In the genomic region with DNA sequence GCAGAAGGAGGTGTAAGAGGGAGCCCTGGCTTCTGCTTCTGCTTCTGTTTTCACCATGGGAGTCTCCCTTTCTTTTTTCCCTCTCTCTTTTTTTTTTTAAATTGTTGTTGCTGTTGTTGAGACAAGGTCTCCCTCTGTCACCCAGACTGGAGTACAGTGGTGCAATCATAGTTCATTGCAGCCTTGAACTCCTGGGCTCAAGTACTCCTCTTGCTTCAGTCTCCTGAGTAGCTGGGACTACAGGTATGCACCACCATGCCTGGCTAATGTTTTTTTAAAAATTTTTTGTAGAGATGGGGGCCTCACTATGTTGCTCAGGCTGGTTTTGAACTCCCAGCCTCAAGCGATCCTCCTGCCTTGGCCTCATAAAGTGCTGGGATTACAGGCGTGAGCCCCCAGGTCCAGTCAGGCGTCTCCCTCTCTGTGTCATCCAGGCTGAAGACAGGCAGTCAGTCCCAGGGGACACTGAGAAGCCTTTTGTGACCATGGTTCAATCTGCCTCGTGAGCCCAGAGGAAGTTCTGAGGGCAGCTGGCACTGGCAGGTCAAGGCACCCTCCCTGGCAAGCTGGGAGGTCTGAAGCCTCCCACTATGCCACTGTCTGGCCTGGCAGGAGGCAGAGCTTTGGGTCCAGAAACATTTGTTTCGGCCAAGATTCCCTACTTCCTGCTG, we compare ENCODE assay signal across 14 cellular contexts. TPM values are rescaled to one million over a fixed set of nuclear protein-coding genes. Genes with fewer than 3 reads are reported as not detected.
DNase-seq lines count a peak whose midpoint lies in the region; ATAC-seq, FAIRE-seq and TF ChIP-seq lines count a peak whose summit lies in the region.
"Had no signal": no experiment of that assay in that cellular context is flagged by ENCODE, and none has a peak within 500 bp of the region (broad histone marks: within the 10 kb centered on the region; RNA-seq: fewer than 3 reads in every experiment).

No MANE protein-coding gene starts in this region.

- no peak for TF ChIP-seq CTCF in kidney (IDR thresholded peaks at IDR 0.05; ENCODE audit: borderline replicate concordance, extremely low read depth, insufficient read depth)

- FAIRE-seq in kidney (lab: Jason Lieb, UNC) (no peak), GM12891 (lab: Jason Lieb, UNC) (no peak)

- ATAC-seq in GM18907 (IDR thresholded peaks at IDR 0.05; ENCODE audit: unreplicated experiment) (peak; percentile 59), GM18867 (IDR thresholded peaks at IDR 0.05; ENCODE audit: unreplicated experiment) (no peak)
- ATAC-seq in stimulated activated naive B cell treated with anti-CD40 and anti-IgM and Interleukin-4, amounts not matched to agents 10 μg/mL and 1 μg/mL and 100 μg/mL, for 72 hours (replicated peaks) = peak; percentile 70 to 75
- ATAC-seq: Panc1, Right ventricle myocardium inferior had no signal

- H3K4me3 Mint-ChIP-seq in stimulated activated naive B cell treated with anti-CD40 and anti-IgM and Interleukin-4, amounts not matched to agents 10 μg/mL and 1 μg/mL and 100 μg/mL, for 72 hours = no peak overlapping the region

- H3K4me3 ChIP-seq in Karpas-422 (ENCODE audit: low read length) (peak overlapping the region; percentile 32; the same call in 1 of the 2 replicates), kidney (ENCODE audit: low read length in 2 of 2) (no peak overlapping the region)
- H3K4me3 ChIP-seq: SK-N-MC had no signal

- intact Hi-C loops in kidney (cut with DNase I) = no loop called here

- peaks cover 93% of the 10 kb centered on the region for H3K4me1 ChIP-seq in Karpas-422 (ENCODE audit: low read length)
- no peaks in the 10 kb centered on the region for H3K4me1 ChIP-seq in kidney (ENCODE audit: control insufficient read depth in 1 of 2, insufficient read depth in 1 of 2, low read depth in 1 of 2, low read length in 2 of 2)

- H3K9me3 ChIP-seq in Karpas-422 (ENCODE audit: low read length) (no peaks in the 10 kb centered on the region), kidney (ENCODE audit: control insufficient read depth in 1 of 2, low read length in 2 of 2) (no peaks in the 10 kb centered on the region)

- H3K4me1 Mint-ChIP-seq in stimulated activated naive B cell treated with anti-CD40 and anti-IgM and Interleukin-4, amounts not matched to agents 10 μg/mL and 1 μg/mL and 100 μg/mL, for 72 hours = peaks cover 9 to 23% of the 10 kb centered on the region in 2 donors

- H3K36me3 ChIP-seq in Karpas-422 (ENCODE audit: insufficient read depth, low read length) (peaks cover 6% of the 10 kb centered on the region; the same call in 1 of the 2 replicates), kidney (ENCODE audit: control insufficient read depth in 1 of 2, insufficient read depth in 2 of 2, low read length in 2 of 2) (no peaks in the 10 kb centered on the region)

- H3K27ac ChIP-seq in Karpas-422 (ENCODE audit: low read length) (peak overlapping the region; percentile 96), kidney (ENCODE audit: low read depth in 2 of 2, low read length in 2 of 2) (no peak overlapping the region)
- H3K27ac ChIP-seq: SK-N-MC had no signal

- DNase-seq in Karpas-422 (peak; percentile 86), kidney (peak; percentile 34), GM12891 (ENCODE audit: insufficient read length, low spot score) (no peak), NCI-H1092 treated with DMSO at 0.1 percent for 48 hours (lab: John Stamatoyannopoulos, UW) (no peak)
- DNase-seq in stimulated activated naive B cell treated with anti-CD40 and anti-IgM and Interleukin-4, amounts not matched to agents 10 μg/mL and 1 μg/mL and 100 μg/mL, for 72 hours = no peak
- DNase-seq: ACHN, H7, Kasumi-1, T-helper 1 cell had no signal

- H3K4me2 ChIP-seq in Karpas-422 (ENCODE audit: low read depth, low read length, poor library complexity, severe bottlenecking) = peak overlapping the region; percentile 66

- peaks cover 5 to 17% of the 10 kb centered on the region in 2 donors for H3K27me3 Mint-ChIP-seq in stimulated activated naive B cell treated with anti-CD40 and anti-IgM and Interleukin-4, amounts not matched to agents 10 μg/mL and 1 μg/mL and 100 μg/mL, for 72 hours

- no peaks in the 10 kb centered on the region for H3K79me2 ChIP-seq in Karpas-422 (ENCODE audit: low read length)

- H3K27ac Mint-ChIP-seq in stimulated activated naive B cell treated with anti-CD40 and anti-IgM and Interleukin-4, amounts not matched to agents 10 μg/mL and 1 μg/mL and 100 μg/mL, for 72 hours = no peak overlapping the region

- peaks cover 0 to 4% of the 10 kb centered on the region in 2 donors for H3K9me3 Mint-ChIP-seq in stimulated activated naive B cell treated with anti-CD40 and anti-IgM and Interleukin-4, amounts not matched to agents 10 μg/mL and 1 μg/mL and 100 μg/mL, for 72 hours

- H3K27me3 ChIP-seq in Karpas-422 (ENCODE audit: low read length) = no peaks in the 10 kb centered on the region

- no peak for TF ChIP-seq POLR2A in GM12891 (IDR thresholded peaks at IDR 0.05; ENCODE audit: low read depth, low read length)

- H3K9ac ChIP-seq in Karpas-422 (ENCODE audit: low read length) (peak overlapping the region; percentile 73), kidney (ENCODE audit: low read length in 2 of 2) (no peak overlapping the region)

- H4K20me1 ChIP-seq in Karpas-422 (ENCODE audit: insufficient read depth, low read depth, low read length) = no peaks in the 10 kb centered on the region

- peaks cover 0 to 4% of the 10 kb centered on the region in 2 donors for H3K36me3 Mint-ChIP-seq in stimulated activated naive B cell treated with anti-CD40 and anti-IgM and Interleukin-4, amounts not matched to agents 10 μg/mL and 1 μg/mL and 100 μg/mL, for 72 hours

- H2AFZ ChIP-seq in Karpas-422 (ENCODE audit: low read length) = no peak overlapping the region

- H3K9me2 ChIP-seq in Karpas-422 (replicated peaks; ENCODE audit: insufficient read depth, low read length) = no peaks in the 10 kb centered on the region

TF ChIP-seq in GM12891, 5 proteins besides CTCF, POLR2A, EP300 and RAD21:
- TF ChIP-seq POLR2AphosphoS5 (IDR thresholded peaks at IDR 0.05; ENCODE audit: low read depth, low read length) (no peak), SPI1 (IDR thresholded peaks at IDR 0.05; ENCODE audit: low read depth, low read length) (no peak), POU2F2 (IDR thresholded peaks at IDR 0.05; ENCODE audit: low read depth, low read length) (no peak), TAF1 (IDR thresholded peaks at IDR 0.05; ENCODE audit: low read depth, low read length) (no peak)
TF ChIP-seq in GM12891: peak in this region for 0.

RNA-seq across cellular contexts. Expression of a gene that starts 33.6 kb away (rescaled TPM):
- not detected in 2 replicates for total RNA-seq in Karpas-422 (2014; rRNA removed; shearing (Covaris generic); ENCODE audit: low replicate concordance)
- total RNA-seq in kidney = 0.09 TPM
- polyA plus RNA-seq in kidney (ENCODE audit: insufficient read depth, low read depth, low replicate concordance) = not detected
- not detected for polyA plus RNA-seq in GM12891 (2012; ENCODE audit: low read depth, missing spikeins)
- total RNA-seq: H7, Right ventricle myocardium inferior had no signal

Comparison
In these comparisons a context has a peak if more than half of its experiments do, and no peak if none do; other contexts are left out.
1. DNase-seq: peak in Karpas-422 (single experiment) and kidney (single experiment); none in stimulated activated naive B cell treated with anti-CD40 and anti-IgM and Interleukin-4, amounts not matched to agents 10 μg/mL and 1 μg/mL and 100 μg/mL, for 72 hours (single experiment), GM12891 (single experiment) and NCI-H1092 treated with DMSO at 0.1 percent for 48 hours (single experiment).